Comparison of ENCODE assay signal across 13 cellular contexts in genomic region chr11:76674517-76675400, GRCh38. TPM values are rescaled to one million over a fixed set of nuclear protein-coding genes. Genes with fewer than 3 reads are reported as not detected.
DNase-seq lines count a peak whose midpoint lies in the region; ATAC-seq, FAIRE-seq and TF ChIP-seq lines count a peak whose summit lies in the region.
"Had no signal": no experiment of that assay in that cellular context is flagged by ENCODE, and none has a peak within 500 bp of the region (broad histone marks: within the 10 kb centered on the region; RNA-seq: fewer than 3 reads in every experiment).

No MANE protein-coding gene starts in this region.

- H3K27me3 Mint-ChIP-seq in HFFc6 (ENCODE audit: insufficient read depth) (peaks cover 8% of the 10 kb centered on the region), endothelial cell (ENCODE audit: unreplicated experiment) (peaks cover 20% of the 10 kb centered on the region)

- TF ChIP-seq CTCF in HFFc6 (IDR thresholded peaks at IDR 0.05) (peak; percentile 24), tibial artery (IDR thresholded peaks at IDR 0.05) (no peak), endothelial cell (IDR thresholded peaks at IDR 0.05; ENCODE audit: unreplicated experiment) (no peak)

- no peak overlapping the region for H3K27ac ChIP-seq in trophoblast cell (ENCODE audit: low read depth, low read length)
- peak overlapping the region in 1 of 2 donors; percentile 91 for H3K27ac ChIP-seq in tibial artery
- H3K27ac ChIP-seq: SK-N-MC had no signal

- peak overlapping the region; percentile 54 for H2BK12ac ChIP-seq in trophoblast cell (ENCODE audit: low read length)

- peak overlapping the region; percentile 1 for H3K14ac ChIP-seq in trophoblast cell (ENCODE audit: low read length)

- peak overlapping the region; percentile 24 for H2BK120ac ChIP-seq in trophoblast cell (ENCODE audit: insufficient read depth, low read length, poor library complexity)

- no peak overlapping the region for H2AFZ ChIP-seq in trophoblast cell (ENCODE audit: insufficient read depth, low read length, poor library complexity)

- no peak overlapping the region for H3K4ac ChIP-seq in trophoblast cell (ENCODE audit: low read depth, low read length)

- peaks cover 2% of the 10 kb centered on the region for H3K79me2 ChIP-seq in trophoblast cell (ENCODE audit: control insufficient read depth, insufficient read depth, low read length, poor library complexity)

- H3K36me3 Mint-ChIP-seq in HFFc6 (ENCODE audit: low read depth) (no peaks in the 10 kb centered on the region), endothelial cell (ENCODE audit: low read depth, unreplicated experiment) (no peaks in the 10 kb centered on the region)

- H3K79me1 ChIP-seq in trophoblast cell (ENCODE audit: low read length), result peaks cover 33% of the 10 kb centered on the region

- H3K23ac ChIP-seq in trophoblast cell (ENCODE audit: low read length), result no peak overlapping the region

- no CpG with 5 or more reads among the region's 14 CpGs for WGBS in trophoblast cell (ENCODE audit: extremely low coverage, insufficient coverage, insufficient read length)

- no peak overlapping the region for H2BK5ac ChIP-seq in trophoblast cell (ENCODE audit: low read depth, low read length, poor library complexity)

- no peak overlapping the region for H3K18ac ChIP-seq in trophoblast cell (ENCODE audit: low read length)

- H3K4me3 ChIP-seq in trophoblast cell (ENCODE audit: low read depth, low read length) (no peak overlapping the region), tibial artery (no peak overlapping the region)
- H3K4me3 ChIP-seq: SK-N-MC had no signal

- H2AK5ac ChIP-seq in trophoblast cell (ENCODE audit: low read length), result peak overlapping the region; percentile 13

- no peak overlapping the region for H3K27ac Mint-ChIP-seq in HFFc6
- no peak overlapping the region for H3K27ac Mint-ChIP-seq in endothelial cell (ENCODE audit: unreplicated experiment)
- H3K27ac Mint-ChIP-seq: nephron had no signal

- H3K4me2 ChIP-seq in trophoblast cell (ENCODE audit: low read length), result no peak overlapping the region

- no peak overlapping the region for H4K12ac ChIP-seq in trophoblast cell (ENCODE audit: low read depth, low read length)

- H3K4me1 Mint-ChIP-seq in HFFc6 (ENCODE audit: low read depth), result peaks cover 16% of the 10 kb centered on the region
- H3K4me1 Mint-ChIP-seq in endothelial cell (ENCODE audit: unreplicated experiment), result peaks cover 23% of the 10 kb centered on the region

- DNase-seq in HFFc6 (no peak), RCC 7860 (ENCODE audit: low spot score) (peak; percentile 81), trophoblast cell (no peak), tibial artery (no peak), cardiac septum (ENCODE audit: low spot score) (no peak), endothelial cell (ENCODE audit: low spot score) (no peak), left colon (no peak)
- DNase-seq: activated T-cell treated with anti-CD3 and anti-CD28 coated beads, Interleukin-2, amount 50 U/mL, for 4 hours; hypothalamus; NCI-H1105 had no signal

- FAIRE-seq in RCC 7860 (lab: Jason Lieb, UNC), result peak; percentile 84

- no peak overlapping the region for H4K8ac ChIP-seq in trophoblast cell (ENCODE audit: low read depth, low read length)

- no peaks in the 10 kb centered on the region for H3K9me3 ChIP-seq in trophoblast cell (ENCODE audit: insufficient read depth, low read depth, low read length)
- H3K9me3 ChIP-seq in tibial artery, result no peaks in the 10 kb centered on the region

- H3K36me3 ChIP-seq in trophoblast cell (ENCODE audit: control insufficient read depth in 1 of 2, insufficient read depth in 2 of 2, low read length in 2 of 2), result no peaks in the 10 kb centered on the region
- no peaks in the 10 kb centered on the region for H3K36me3 ChIP-seq in tibial artery

- peak overlapping the region; percentile 23 for H4K91ac ChIP-seq in trophoblast cell (ENCODE audit: low read depth, low read length)

- ATAC-seq in GM18517 (IDR thresholded peaks at IDR 0.05; ENCODE audit: unreplicated experiment) (peak; percentile 27), left colon (no peak)
- ATAC-seq: activated T-cell treated with anti-CD3 and anti-CD28 coated beads, Interleukin-2, amount 50 U/mL, for 4 hours had no signal

- H3K4me1 ChIP-seq in trophoblast cell (ENCODE audit: control insufficient read depth in 1 of 2, insufficient read depth in 2 of 2, low read length in 2 of 2) (peaks cover 26 to 33% of the 10 kb centered on the region in 2 experiments), tibial artery (peaks cover 6 to 29% (median 18%) of the 10 kb centered on the region in 4 donors)

- intact Hi-C loops in tibial artery (cut with DNase I; ENCODE audit: low total_unique reads), result loop anchor here (5.0 kb wide), 1 partner anchor 77 kb away; no protein-coding TSS in a partner anchor
- intact Hi-C loops in cardiac septum (cut with DNase I), result no loop called here
- intact Hi-C loops in left colon (cut with DNase I, micrococcal nuclease), result loop anchor here in 1 of 2 donors (10.0 kb wide), 1 partner anchor 100 kb away; no protein-coding TSS in a partner anchor

- H3K4me3 Mint-ChIP-seq in HFFc6, result no peak overlapping the region
- no peak overlapping the region for H3K4me3 Mint-ChIP-seq in endothelial cell (ENCODE audit: unreplicated experiment)
- H3K4me3 Mint-ChIP-seq: activated T-cell treated with anti-CD3 and anti-CD28 coated beads, Interleukin-2, amount 50 U/mL, for 4 hours; nephron had no signal

- H3K9ac ChIP-seq in trophoblast cell (ENCODE audit: low read length), result no peak overlapping the region

- no peaks in the 10 kb centered on the region for H3K9me3 Mint-ChIP-seq in HFFc6
- H3K9me3 Mint-ChIP-seq in endothelial cell (ENCODE audit: unreplicated experiment), result no peaks in the 10 kb centered on the region
- H3K9me3 Mint-ChIP-seq: activated T-cell treated with anti-CD3 and anti-CD28 coated beads, Interleukin-2, amount 50 U/mL, for 4 hours; nephron had no signal

- H3K27me3 ChIP-seq in trophoblast cell (ENCODE audit: insufficient read depth, low read length) (no peaks in the 10 kb centered on the region), tibial artery (no peaks in the 10 kb centered on the region)

RNA-seq across cellular contexts. Expression of gene LRRC32, which starts 4.2 kb away (rescaled TPM):
- total RNA-seq in HFFc6 (2021; fragmentation: NEBNext Ultra II Directional; extraction: Animal tissue kit (Norgen Biotek cat#: 25700)), result 1 to 10 TPM in 3 of 6 experiments, under 1 TPM in 3; 0.57 to 1.3 (median 1.0) TPM
- 39.7 and 40.3 TPM in 2 replicates for polyA plus RNA-seq in trophoblast cell (2013)
- total RNA-seq in cardiac septum (33.5 TPM), endothelial cell (ENCODE audit: unreplicated experiment) (22.0 TPM), left colon (10 to 100 TPM; 12.5 to 15.6 TPM)

Comparison
In these comparisons a context has a peak if more than half of its experiments do, and no peak if none do; other contexts are left out.
1. RNA of gene LRRC32, which starts 4.2 kb away (total RNA-seq): 33.5 TPM in cardiac septum (single experiment), 22.0 TPM in endothelial cell (single experiment) and 12.5 to 15.6 TPM in left colon; 0.57 to 1.3 TPM in HFFc6; every median in the first group is over 4 times any median in the second.